In genomic region chr20:40897177-40897700, GRCh38 we compare ENCODE assay signal across 15 cellular contexts.
DNase-seq lines count a peak whose midpoint lies in the region; ATAC-seq and TF ChIP-seq lines count a peak whose summit lies in the region.
"Had no signal": no experiment of that assay in that cellular context is flagged by ENCODE, and none has a peak within 500 bp of the region (broad histone marks: within the 10 kb centered on the region; RNA-seq: fewer than 3 reads in every experiment).

No MANE protein-coding gene starts in this region.

- peak; percentile 8; the same call in 1 of the 2 replicates for TF ChIP-seq POLR2A in Raji (IDR thresholded peaks at IDR 0.05; ENCODE audit: insufficient read depth, low read depth, low read length)

- ATAC-seq in GM21717 (IDR thresholded peaks at IDR 0.05; ENCODE audit: unreplicated experiment) (no peak), HG03108 (IDR thresholded peaks at IDR 0.05; ENCODE audit: unreplicated experiment) (no peak)
- ATAC-seq: mucosa of descending colon had no signal

- H4K20me1 ChIP-seq in hepatocyte (ENCODE audit: insufficient read depth, poor library complexity, severe bottlenecking), result no peaks in the 10 kb centered on the region

- H3K27ac Mint-ChIP-seq in Calu3 (ENCODE audit: unreplicated experiment), result no peak overlapping the region
- no peak overlapping the region for H3K27ac Mint-ChIP-seq in activated naive CD4-positive, alpha-beta T cell treated with anti-CD3 and anti-CD28 coated beads, Interleukin-2, amount 10 ng/mL, durations not matched to agents 7 days and 5 days
- H3K27ac Mint-ChIP-seq: activated B cell treated with CpG ODN at 0.5 μM for 24 hours had no signal

- H3K9me2 ChIP-seq in hepatocyte (replicated peaks; ENCODE audit: insufficient read depth), result no peaks in the 10 kb centered on the region

- H3K4me3 ChIP-seq in HFF-Myc (replicated peaks; ENCODE audit: low read depth, low read length), result no peak overlapping the region
- no peak overlapping the region for H3K4me3 ChIP-seq in hepatocyte
- H3K4me3 ChIP-seq: cardiac muscle cell, MG63, mucosa of descending colon had no signal

- no peaks in the 10 kb centered on the region for H3K9me3 ChIP-seq in hepatocyte (ENCODE audit: low read depth)
- H3K9me3 ChIP-seq: MG63, mucosa of descending colon had no signal

- BruUV-seq in Calu3 (replicated peaks; lab: Mats Ljungman, UMichigan), result no TSS peak

- H3K36me3 ChIP-seq in hepatocyte (replicated peaks; ENCODE audit: insufficient read depth, low read depth), result no peaks in the 10 kb centered on the region
- H3K36me3 ChIP-seq: cardiac muscle cell, MG63 had no signal

- H3K4me1 Mint-ChIP-seq in Calu3 (ENCODE audit: low read depth, unreplicated experiment), result no peaks in the 10 kb centered on the region
- no peaks in the 10 kb centered on the region for H3K4me1 Mint-ChIP-seq in activated naive CD4-positive, alpha-beta T cell treated with anti-CD3 and anti-CD28 coated beads, Interleukin-2, amount 10 ng/mL, durations not matched to agents 7 days and 5 days
- H3K4me1 Mint-ChIP-seq: activated B cell treated with CpG ODN at 0.5 μM for 24 hours had no signal

- H3K4me1 ChIP-seq in hepatocyte (ENCODE audit: insufficient read depth), result no peaks in the 10 kb centered on the region

- H3K9me3 Mint-ChIP-seq in Calu3 (ENCODE audit: low read depth, unreplicated experiment), result no peaks in the 10 kb centered on the region
- H3K9me3 Mint-ChIP-seq in activated naive CD4-positive, alpha-beta T cell treated with anti-CD3 and anti-CD28 coated beads, Interleukin-2, amount 10 ng/mL, durations not matched to agents 7 days and 5 days, result no peaks in the 10 kb centered on the region
- H3K9me3 Mint-ChIP-seq: activated B cell treated with CpG ODN at 0.5 μM for 24 hours had no signal

- H2AFZ ChIP-seq in hepatocyte, result no peak overlapping the region

- peaks cover 88% of the 10 kb centered on the region for H3K27me3 Mint-ChIP-seq in Calu3 (ENCODE audit: unreplicated experiment)
- H3K27me3 Mint-ChIP-seq in activated naive CD4-positive, alpha-beta T cell treated with anti-CD3 and anti-CD28 coated beads, Interleukin-2, amount 10 ng/mL, durations not matched to agents 7 days and 5 days, result peaks cover 40% of the 10 kb centered on the region
- H3K27me3 Mint-ChIP-seq: activated B cell treated with CpG ODN at 0.5 μM for 24 hours had no signal

- intact Hi-C loops in Calu3 (cut with micrococcal nuclease; ENCODE audit: unreplicated experiment), result no loop called here

- peak; percentile 61 for DNase-seq in AG08396 (ENCODE audit: low spot score)
- DNase-seq in HFF-Myc (ENCODE audit: extremely low read depth, low read depth), result peak; percentile 61
- DNase-seq in hepatocyte (ENCODE audit: low spot score), result peak; percentile 19
- DNase-seq in Calu3, result no peak
- DNase-seq in activated naive CD4-positive, alpha-beta T cell treated with anti-CD3 and anti-CD28 coated beads, Interleukin-2, amount 10 ng/mL, durations not matched to agents 7 days and 5 days, result no peak
- DNase-seq: activated B cell treated with CpG ODN at 0.5 μM for 24 hours; activated CD8-positive, alpha-beta memory T cell treated with anti-CD3 and anti-CD28 coated beads, Interleukin-2, amount 50 U/mL, for 48 hours; activated naive CD4-positive, alpha-beta T cell treated with anti-CD3 and anti-CD28 coated beads, Interleukin-2, amount 50 U/mL, for 16 hours; MG63; mucosa of descending colon had no signal

- CTCF ChIA-PET in Calu3 (lab: Charles Lee), result no interaction called here
- CTCF ChIA-PET in activated naive CD4-positive, alpha-beta T cell treated with anti-CD3 and anti-CD28 coated beads, Interleukin-2, amount 10 ng/mL, durations not matched to agents 7 days and 5 days (lab: Charles Lee), result no interaction called here

- TF ChIP-seq CTCF in HFF-Myc (IDR thresholded peaks at IDR 0.05; ENCODE audit: low read depth, low read length, missing control alignments) (no peak), hepatocyte (IDR thresholded peaks at IDR 0.05; ENCODE audit: poor library complexity) (no peak), Calu3 (IDR thresholded peaks at IDR 0.05; ENCODE audit: unreplicated experiment) (no peak)

- H3K4me3 Mint-ChIP-seq in Calu3 (ENCODE audit: low read depth, unreplicated experiment), result no peak overlapping the region
- H3K4me3 Mint-ChIP-seq in activated naive CD4-positive, alpha-beta T cell treated with anti-CD3 and anti-CD28 coated beads, Interleukin-2, amount 10 ng/mL, durations not matched to agents 7 days and 5 days, result no peak overlapping the region
- H3K4me3 Mint-ChIP-seq: activated B cell treated with CpG ODN at 0.5 μM for 24 hours had no signal

- no peaks in the 10 kb centered on the region for H3K36me3 Mint-ChIP-seq in Calu3 (ENCODE audit: insufficient read depth, unreplicated experiment)
- no peaks in the 10 kb centered on the region for H3K36me3 Mint-ChIP-seq in activated naive CD4-positive, alpha-beta T cell treated with anti-CD3 and anti-CD28 coated beads, Interleukin-2, amount 10 ng/mL, durations not matched to agents 7 days and 5 days

- no peaks in the 10 kb centered on the region for H3K27me3 ChIP-seq in hepatocyte
- H3K27me3 ChIP-seq: cardiac muscle cell, MG63 had no signal

- no peak overlapping the region for H3K27ac ChIP-seq in hepatocyte
- H3K27ac ChIP-seq: C4-2B, cardiac muscle cell had no signal

- H3K4me2 ChIP-seq in hepatocyte, result no peak overlapping the region

- WGBS in hepatocyte (ENCODE audit: low lambda C conversion rate, missing lambda C conversion rate), result 42% methylated on average over 4 of the region's 4 CpGs

- no peaks in the 10 kb centered on the region for H3K79me2 ChIP-seq in hepatocyte

Comparison
In these comparisons a context has a peak if more than half of its experiments do, and no peak if none do; other contexts are left out.
1. DNase-seq: peak in AG08396 (single experiment), HFF-Myc (single experiment) and hepatocyte (single experiment); none in Calu3 (single experiment) and activated naive CD4-positive, alpha-beta T cell treated with anti-CD3 and anti-CD28 coated beads, Interleukin-2, amount 10 ng/mL, durations not matched to agents 7 days and 5 days (single experiment).